Comparison of ENCODE assay signal across 13 cellular contexts in the genomic region with DNA sequence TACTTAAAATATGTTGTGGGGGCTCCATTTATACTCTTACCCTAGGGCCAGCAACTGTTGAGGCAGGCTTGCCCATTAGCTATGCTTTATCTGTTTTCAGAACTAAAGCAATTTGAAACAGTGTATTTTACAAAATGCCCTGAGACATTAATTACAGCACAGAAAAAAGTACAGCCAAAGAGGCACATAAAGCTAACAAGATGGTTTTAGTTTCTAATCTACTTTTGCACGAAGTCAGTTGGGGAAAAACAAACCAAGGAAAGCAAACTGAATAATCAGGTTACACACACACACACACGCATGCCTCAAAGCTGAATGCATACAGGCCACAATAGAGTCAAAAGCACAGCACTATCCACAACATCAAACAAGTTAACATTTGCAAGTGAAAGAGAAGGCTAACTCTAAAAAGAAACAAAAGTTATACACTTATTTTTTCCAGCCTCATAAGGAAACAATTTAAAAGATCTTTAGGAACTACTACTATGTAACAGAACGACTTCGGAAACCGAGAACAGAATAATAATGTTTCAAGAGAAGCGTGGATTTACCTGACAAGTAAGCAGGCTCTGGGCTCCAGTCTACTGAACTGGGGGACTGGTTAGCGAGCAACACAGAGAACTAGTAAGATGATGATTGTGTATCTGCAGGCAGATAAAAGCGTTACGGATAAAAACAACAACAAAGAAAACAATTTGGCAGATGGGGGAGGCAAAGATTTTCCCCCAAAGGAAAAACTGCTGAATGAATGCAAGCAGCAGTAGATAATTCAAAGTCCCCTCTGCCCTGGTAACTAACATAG. TPM values are rescaled to one million over a fixed set of nuclear protein-coding genes. Genes with fewer than 3 reads are reported as not detected.
A peak's percentile ranks its signal among the peaks of the same experiment; 100 is the strongest.
DNase-seq lines count a peak whose midpoint lies in the region; ATAC-seq and TF ChIP-seq lines count a peak whose summit lies in the region.
"Had no signal": no experiment of that assay in that cellular context is flagged by ENCODE, and none has a peak within 500 bp of the region (broad histone marks: within the 10 kb centered on the region; RNA-seq: fewer than 3 reads in every experiment).

No MANE protein-coding gene starts in this region.

- H3K9me3 ChIP-seq in T-helper 17 cell (ENCODE audit: control insufficient read depth, low read length, poor library complexity, severe bottlenecking) = no peaks in the 10 kb centered on the region
- H3K9me3 ChIP-seq: thyroid gland had no signal

- DNase-seq in activated naive CD4-positive, alpha-beta T cell treated with anti-CD3 and anti-CD28 coated beads, Interleukin-2, amount 10 ng/mL, durations not matched to agents 7 days and 5 days = no peak
- DNase-seq in activated naive CD4-positive, alpha-beta T cell treated with Interleukin-2 at 50 U/mL for 16 hours = no peak
- DNase-seq in T-helper 17 cell (no peak), progenitor cell of endocrine pancreas (ENCODE audit: low spot score, unreplicated experiment) (no peak), DMS79 (lab: John Stamatoyannopoulos, UW) (no peak), GM19238 (ENCODE audit: insufficient read length, low spot score) (no peak)
- no peak for DNase-seq in effector memory CD8-positive, alpha-beta T cell
- DNase-seq: GF-D8, NCI-H1694, NCI-H510A, thyroid gland had no signal

- peaks cover 7% of the 10 kb centered on the region for H3K27me3 Mint-ChIP-seq in activated naive CD4-positive, alpha-beta T cell treated with anti-CD3 and anti-CD28 coated beads, Interleukin-2, amount 10 ng/mL, durations not matched to agents 7 days and 5 days
- H3K27me3 Mint-ChIP-seq in T-helper 17 cell (no peaks in the 10 kb centered on the region), progenitor cell of endocrine pancreas (peaks cover 14% of the 10 kb centered on the region)
- H3K27me3 Mint-ChIP-seq in effector memory CD8-positive, alpha-beta T cell = no peaks in the 10 kb centered on the region

- peaks cover 4% of the 10 kb centered on the region for H3K36me3 Mint-ChIP-seq in activated naive CD4-positive, alpha-beta T cell treated with anti-CD3 and anti-CD28 coated beads, Interleukin-2, amount 10 ng/mL, durations not matched to agents 7 days and 5 days
- H3K36me3 Mint-ChIP-seq in T-helper 17 cell (ENCODE audit: low read depth) (no peaks in the 10 kb centered on the region), progenitor cell of endocrine pancreas (ENCODE audit: insufficient read depth) (peaks cover 2% of the 10 kb centered on the region)
- H3K36me3 Mint-ChIP-seq in effector memory CD8-positive, alpha-beta T cell (ENCODE audit: insufficient read depth) = peaks cover 6% of the 10 kb centered on the region

- no peak for TF ChIP-seq CTCF in progenitor cell of endocrine pancreas (IDR thresholded peaks at IDR 0.05; ENCODE audit: unreplicated experiment)

- peak overlapping the region; percentile 52 for H3K4me3 Mint-ChIP-seq in activated naive CD4-positive, alpha-beta T cell treated with anti-CD3 and anti-CD28 coated beads, Interleukin-2, amount 10 ng/mL, durations not matched to agents 7 days and 5 days
- H3K4me3 Mint-ChIP-seq in T-helper 17 cell (peak overlapping the region; percentile 77), progenitor cell of endocrine pancreas (ENCODE audit: low read depth) (peak overlapping the region; percentile 61)
- peak overlapping the region; percentile 51 to 79 for H3K4me3 Mint-ChIP-seq in effector memory CD8-positive, alpha-beta T cell

- H3K4me1 Mint-ChIP-seq in activated naive CD4-positive, alpha-beta T cell treated with anti-CD3 and anti-CD28 coated beads, Interleukin-2, amount 10 ng/mL, durations not matched to agents 7 days and 5 days = peaks cover 12% of the 10 kb centered on the region
- H3K4me1 Mint-ChIP-seq in T-helper 17 cell = peaks cover 6% of the 10 kb centered on the region
- peaks cover 0 to 7% of the 10 kb centered on the region in 2 donors for H3K4me1 Mint-ChIP-seq in effector memory CD8-positive, alpha-beta T cell (ENCODE audit: low read depth in 2 of 2)
- H3K4me1 Mint-ChIP-seq in progenitor cell of endocrine pancreas (ENCODE audit: low read depth) = peaks cover 22% of the 10 kb centered on the region

- CTCF ChIA-PET in activated naive CD4-positive, alpha-beta T cell treated with anti-CD3 and anti-CD28 coated beads, Interleukin-2, amount 10 ng/mL, durations not matched to agents 7 days and 5 days (lab: Charles Lee) = interaction anchor here (1.2 kb wide), 1 partner anchor 281 kb away, joined by 4 read pairs; no protein-coding TSS in a partner anchor

- H3K9me3 Mint-ChIP-seq in activated naive CD4-positive, alpha-beta T cell treated with anti-CD3 and anti-CD28 coated beads, Interleukin-2, amount 10 ng/mL, durations not matched to agents 7 days and 5 days = no peaks in the 10 kb centered on the region
- H3K9me3 Mint-ChIP-seq in effector memory CD8-positive, alpha-beta T cell = no peaks in the 10 kb centered on the region
- H3K9me3 Mint-ChIP-seq in progenitor cell of endocrine pancreas (ENCODE audit: low read depth) = peaks cover 3% of the 10 kb centered on the region
- H3K9me3 Mint-ChIP-seq: dendritic cell treated with granulocyte-macrophage colony-stimulating factor and Interleukin-4, amounts not matched to agents 40 ng/mL and 50 ng/mL, for 4 days had no signal

- peak overlapping the region; percentile 2 for H3K27ac Mint-ChIP-seq in activated naive CD4-positive, alpha-beta T cell treated with anti-CD3 and anti-CD28 coated beads, Interleukin-2, amount 10 ng/mL, durations not matched to agents 7 days and 5 days
- H3K27ac Mint-ChIP-seq in T-helper 17 cell (no peak overlapping the region), progenitor cell of endocrine pancreas (peak overlapping the region; percentile 84)
- no peak overlapping the region for H3K27ac Mint-ChIP-seq in effector memory CD8-positive, alpha-beta T cell
- H3K27ac Mint-ChIP-seq: dendritic cell treated with granulocyte-macrophage colony-stimulating factor and Interleukin-4, amounts not matched to agents 40 ng/mL and 50 ng/mL, for 4 days had no signal

- ATAC-seq in T-helper 17 cell (no peak), HG02588 (IDR thresholded peaks at IDR 0.05; ENCODE audit: unreplicated experiment) (no peak)
- ATAC-seq in effector memory CD8-positive, alpha-beta T cell (replicated peaks) = no peak

RNA-seq across cellular contexts. Expression of a gene that starts 1.7 kb away (rescaled TPM):
- total RNA-seq in T-helper 17 cell (1 to 10 TPM; 5.3 to 6.0 TPM), progenitor cell of endocrine pancreas (1.4 and 2.2 TPM in 2 replicates)

RNA-seq across cellular contexts. Expression of a gene that starts 8.4 kb away (rescaled TPM):
- total RNA-seq in T-helper 17 cell = 1 to 10 TPM; 3.9 to 4.4 TPM
- total RNA-seq in progenitor cell of endocrine pancreas = 5.2 and 5.3 TPM in 2 replicates

RNA-seq across cellular contexts. Expression of a gene that starts 8.5 kb away (rescaled TPM):
- 10 to 100 TPM; 16.8 to 21.4 TPM for total RNA-seq in T-helper 17 cell
- total RNA-seq in progenitor cell of endocrine pancreas = 18.0 and 23.7 TPM in 2 replicates

RNA-seq across cellular contexts. Expression of a gene that starts 26.5 kb away (rescaled TPM):
- total RNA-seq in T-helper 17 cell (1 to 10 TPM in 1 of 2 donors, under 1 TPM in 1; 0.37 to 1.9 TPM), progenitor cell of endocrine pancreas (13.4 and 17.1 TPM in 2 replicates)

Comparison
In these comparisons a context has a peak if more than half of its experiments do, and no peak if none do; other contexts are left out.
1. H3K27ac Mint-ChIP-seq: peak in activated naive CD4-positive, alpha-beta T cell treated with anti-CD3 and anti-CD28 coated beads, Interleukin-2, amount 10 ng/mL, durations not matched to agents 7 days and 5 days (single experiment) and progenitor cell of endocrine pancreas (single experiment); none in T-helper 17 cell (single experiment) and effector memory CD8-positive, alpha-beta T cell (0 of 2).
2. Peak in every context shown above with its lines, with median percentiles within 50 percentile points of each other: H3K4me3 Mint-ChIP-seq.